Comparison of ENCODE assay signal across 8 cellular contexts in the genomic region with DNA sequence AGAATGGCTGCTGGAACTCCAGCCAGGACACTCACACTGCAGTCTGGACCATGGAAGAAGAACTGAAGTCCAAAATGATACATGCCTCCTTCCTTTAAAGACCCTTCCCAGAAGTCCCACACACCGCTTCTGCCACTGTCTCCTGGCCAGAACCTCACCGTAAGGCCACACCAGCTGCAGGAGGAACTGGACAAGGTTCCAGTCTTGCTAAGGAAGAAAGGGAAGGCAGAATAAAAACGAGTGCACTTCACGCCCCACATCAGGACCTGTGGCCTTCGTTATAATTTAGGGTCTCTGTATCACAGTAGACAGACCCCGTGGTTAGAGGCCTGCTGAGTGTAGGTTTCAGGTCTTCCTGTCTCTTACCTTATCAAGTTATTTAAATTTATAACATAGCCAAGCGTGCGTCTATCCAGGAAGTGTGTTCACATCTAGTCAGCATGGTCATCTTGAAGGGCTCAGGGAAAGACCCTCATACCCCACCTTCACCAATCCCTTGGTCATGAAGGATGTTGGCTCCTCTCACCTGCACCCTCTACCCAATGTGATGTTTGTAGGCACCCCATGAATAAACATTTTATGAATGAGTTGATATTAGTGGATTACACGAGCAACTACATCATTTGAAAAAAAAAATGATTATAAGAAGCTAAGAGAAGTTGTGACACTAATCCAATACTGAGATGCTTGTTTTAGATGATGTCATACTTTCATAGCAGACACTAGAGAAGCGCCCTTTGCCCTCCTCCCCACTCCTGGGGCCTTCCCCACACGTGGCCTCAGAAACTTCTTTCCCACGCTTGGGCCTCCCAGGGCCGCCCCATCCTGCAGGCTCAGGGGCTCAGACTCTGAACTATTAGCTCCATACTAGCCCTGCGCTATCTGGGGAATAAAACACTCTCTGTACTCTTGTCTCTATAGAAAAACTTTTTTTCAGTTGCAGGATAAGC.
DNase-seq lines count a peak whose midpoint lies in the region; ATAC-seq, FAIRE-seq and TF ChIP-seq lines count a peak whose summit lies in the region.

No MANE protein-coding gene starts in this region.

- no peaks in the 10 kb centered on the region for H4K20me1 ChIP-seq in Karpas-422 (ENCODE audit: insufficient read depth, low read depth, low read length)

- intact Hi-C loops in transverse colon (cut with DNase I; ENCODE audit: low total_unique reads) = no loop called here

- ATAC-seq in GM21619 (IDR thresholded peaks at IDR 0.05; ENCODE audit: unreplicated experiment) (peak; percentile 56), naive B cell (ENCODE audit: low read depth in 2 of 2) (no peak)

- no peak for TF ChIP-seq EP300 in transverse colon (IDR thresholded peaks at IDR 0.05; ENCODE audit: low read depth)

- no peak for DNase-seq in GM18507 (ENCODE audit: extremely low spot score, insufficient read length, low read depth)
- DNase-seq in Karpas-422 = no peak
- DNase-seq in naive B cell = no peak
- DNase-seq in putamen (ENCODE audit: low spot score) = no peak
- DNase-seq in DMS79 (lab: John Stamatoyannopoulos, UW) = no peak
- no peak for DNase-seq in transverse colon
- DNase-seq in SHP77 treated with DMSO at 0.1 percent for 48 hours (lab: John Stamatoyannopoulos, UW) = no peak

- H3K27ac Mint-ChIP-seq in naive B cell = peak overlapping the region; percentile 94 to 100 (median 99)

- no peaks in the 10 kb centered on the region for H3K9me3 ChIP-seq in Karpas-422 (ENCODE audit: low read length)
- no peaks in the 10 kb centered on the region for H3K9me3 ChIP-seq in transverse colon

- H2AFZ ChIP-seq in Karpas-422 (ENCODE audit: low read length) = 0 out of 2 replicates have a peak overlapping the region, but pooled peaks have one; percentile 4

- WGBS in transverse colon (ENCODE audit: low coverage in 1 of 2), 2 donors = 60 to 61% methylated on average over 10 to 14 of the region's 14 CpGs

- TF ChIP-seq CTCF in transverse colon (IDR thresholded peaks at IDR 0.05) = no peak

- no peak overlapping the region for H3K4me3 ChIP-seq in Karpas-422 (ENCODE audit: low read length)
- no peak overlapping the region for H3K4me3 ChIP-seq in transverse colon

- H3K27ac ChIP-seq in Karpas-422 (ENCODE audit: low read length) (peak overlapping the region; percentile 97), transverse colon (peak overlapping the region in 2 of 4 donors; percentile 17 to 66)

- H3K4me3 Mint-ChIP-seq in naive B cell = peak overlapping the region in 7 of 8 donors; percentile 7 to 93 (median 31)

- in situ Hi-C loops in transverse colon (cut with MboI; ENCODE audit: low pct_ligation_motif_present in 1 of 4, low pct_unique_long_range_greater_than_20kb in 1 of 4, low sequenced_read_pairs in 3 of 4) = no loop called here

- H3K27me3 ChIP-seq in Karpas-422 (ENCODE audit: low read length) (no peaks in the 10 kb centered on the region), transverse colon (no peaks in the 10 kb centered on the region)

- H3K36me3 Mint-ChIP-seq in naive B cell = no peaks in the 10 kb centered on the region

- no peaks in the 10 kb centered on the region for H3K79me2 ChIP-seq in Karpas-422 (ENCODE audit: low read length)

- H3K4me2 ChIP-seq in Karpas-422 (ENCODE audit: low read depth, low read length, poor library complexity, severe bottlenecking) = peak overlapping the region; percentile 81

- peaks cover 37 to 59% (median 46%) of the 10 kb centered on the region in 3 donors for H3K4me1 Mint-ChIP-seq in naive B cell

- no peaks in the 10 kb centered on the region for H3K9me2 ChIP-seq in Karpas-422 (replicated peaks; ENCODE audit: insufficient read depth, low read length)

- H3K4me1 ChIP-seq in Karpas-422 (ENCODE audit: low read length) (peaks cover 42% of the 10 kb centered on the region), transverse colon (peaks cover 6 to 30% (median 18%) of the 10 kb centered on the region in 4 donors)

- peak overlapping the region; percentile 86 for H3K9ac ChIP-seq in Karpas-422 (ENCODE audit: low read length)

- H3K9me3 Mint-ChIP-seq in naive B cell = no peaks in the 10 kb centered on the region

- H3K36me3 ChIP-seq in Karpas-422 (ENCODE audit: insufficient read depth, low read length) (no peaks in the 10 kb centered on the region), transverse colon (no peaks in the 10 kb centered on the region)

- no peaks in the 10 kb centered on the region for H3K27me3 Mint-ChIP-seq in naive B cell

- peak; percentile 91 for FAIRE-seq in GM18507 (lab: Jason Lieb, UNC)

- no peak for TF ChIP-seq POLR2A in transverse colon (IDR thresholded peaks at IDR 0.05)
